ENCODE assay signal across 17 cellular contexts in genomic region chr5:120160120-120160895, GRCh38.
A peak's percentile ranks its signal among the peaks of the same experiment; 100 is the strongest.
DNase-seq lines count a peak whose midpoint lies in the region; ATAC-seq and TF ChIP-seq lines count a peak whose summit lies in the region.
"Had no signal": no experiment of that assay in that cellular context is flagged by ENCODE, and none has a peak within 500 bp of the region (broad histone marks: within the 10 kb centered on the region; RNA-seq: fewer than 3 reads in every experiment).

No MANE protein-coding gene starts in this region.

- TF ChIP-seq RAD21 in IMR-90 (IDR thresholded peaks at IDR 0.05; ENCODE audit: low read length) = no peak

- no peak overlapping the region for H2AK5ac ChIP-seq in IMR-90 (ENCODE audit: low read depth, low read length)

- peak overlapping the region; percentile 58 for H3K27ac ChIP-seq in AG04450 (ENCODE audit: low read depth, low read length)
- H3K27ac ChIP-seq in IMR-90 (ENCODE audit: insufficient read depth, low read length) = peak overlapping the region; percentile 46; the same call in 1 of the 2 replicates
- H3K27ac ChIP-seq in SJSA1 = 0 out of 2 replicates have a peak overlapping the region, but pooled peaks have one; percentile 6
- H3K27ac ChIP-seq: thoracic aorta had no signal

- H3K27me3 ChIP-seq in AG04450 (ENCODE audit: control insufficient read depth, insufficient read depth, low read length) = no peaks in the 10 kb centered on the region
- H3K27me3 ChIP-seq in IMR-90 (ENCODE audit: control insufficient read depth, insufficient read depth, low read length) = no peaks in the 10 kb centered on the region
- no peaks in the 10 kb centered on the region for H3K27me3 ChIP-seq in SJSA1 (replicated peaks)

- H3K36me3 ChIP-seq in IMR-90 (ENCODE audit: control insufficient read depth, insufficient read depth, low read length) (no peaks in the 10 kb centered on the region), SJSA1 (no peaks in the 10 kb centered on the region)
- H3K36me3 ChIP-seq: thoracic aorta had no signal

- ATAC-seq in IMR-90 (ENCODE audit: low read depth) (peak; percentile 86), HG03097 (IDR thresholded peaks at IDR 0.05; ENCODE audit: low FRiP score, unreplicated experiment) (no peak), GM21528 (IDR thresholded peaks at IDR 0.05; ENCODE audit: low FRiP score, unreplicated experiment) (no peak)
- ATAC-seq: GM23338; naive thymus-derived CD4-positive, alpha-beta T cell; Panc1; WTC11 had no signal

- no CpG with 5 or more reads among the region's 4 CpGs for WGBS in IMR-90 (ENCODE audit: extremely low coverage in 2 of 2, insufficient read length in 1 of 2), 2 experiments

- no peaks in the 10 kb centered on the region for H3K9me3 ChIP-seq in AG04450 (ENCODE audit: control insufficient read depth, insufficient read depth, low read length)
- H3K9me3 ChIP-seq in IMR-90 (ENCODE audit: control insufficient read depth, insufficient read depth, low read length) = no peaks in the 10 kb centered on the region
- H3K9me3 ChIP-seq in SJSA1 (replicated peaks) = no peaks in the 10 kb centered on the region
- H3K9me3 ChIP-seq: thoracic aorta had no signal

- dilution Hi-C loops in IMR-90 (cut with HindIII; ENCODE audit: low sequenced_read_pairs, unreplicated experiment) = no loop called here

- in situ Hi-C loops in IMR-90 (cut with MboI; ENCODE audit: low sequenced_read_pairs) = no loop called here

- BruUV-seq in IMR-90 (replicated peaks; lab: Mats Ljungman, UMichigan) = no TSS peak

- H3K56ac ChIP-seq in IMR-90 (ENCODE audit: extremely low read depth, insufficient read depth, low read length) = no peak overlapping the region

- H2BK5ac ChIP-seq in IMR-90 (ENCODE audit: low read depth, low read length, poor library complexity, severe bottlenecking) = peak overlapping the region; percentile 71

- no peaks in the 10 kb centered on the region for H3K4me1 ChIP-seq in IMR-90 (ENCODE audit: control insufficient read depth, insufficient read depth, low read length)
- peaks cover 14% of the 10 kb centered on the region for H3K4me1 ChIP-seq in SJSA1 (replicated peaks)

- no peaks in the 10 kb centered on the region; the same call in 1 of the 2 replicates for H3K9me1 ChIP-seq in IMR-90 (ENCODE audit: insufficient read depth, low read length)

- H3K4me2 ChIP-seq in IMR-90 (ENCODE audit: low read depth, low read length) = no peak overlapping the region; the same call in 1 of the 2 replicates
- H3K4me2 ChIP-seq: GM23338 had no signal

- H2BK20ac ChIP-seq in IMR-90 (ENCODE audit: low read depth, low read length) = no peak overlapping the region; the same call in 1 of the 2 replicates

- no peak overlapping the region for H3K9ac ChIP-seq in IMR-90 (ENCODE audit: low read depth, low read length)

- no peak overlapping the region for H2AK9ac ChIP-seq in IMR-90 (replicated peaks; ENCODE audit: low read depth, low read length, poor library complexity)

- TF ChIP-seq CTCF in AG04450 (IDR thresholded peaks at IDR 0.05; ENCODE audit: low read depth, low read length) (no peak), IMR-90 (conservative IDR thresholded peaks at IDR 0.05; ENCODE audit: low read depth, low read length) (no peak), fibroblast of the aortic adventitia (IDR thresholded peaks at IDR 0.05; ENCODE audit: insufficient read depth, low read length) (no peak)

- peak overlapping the region; percentile 24; the same call in 1 of the 2 replicates for H4K5ac ChIP-seq in IMR-90 (ENCODE audit: low read depth, low read length)

- peak overlapping the region in 1 of 2 experiments; percentile 78; a peak in 1 of 4 replicates for H4K8ac ChIP-seq in IMR-90 (ENCODE audit: low read depth in 2 of 2, low read length in 2 of 2)

- intact Hi-C loops in IMR-90 (cut with micrococcal nuclease) = no loop called here

- no peak overlapping the region for H3K23ac ChIP-seq in IMR-90 (ENCODE audit: low read depth, low read length)

- no peak overlapping the region for H3K4me3 ChIP-seq in AG04450 (ENCODE audit: low read depth, low read length)
- H3K4me3 ChIP-seq in IMR-90 (ENCODE audit: insufficient read depth, low read depth, low read length) = no peak overlapping the region
- no peak overlapping the region for H3K4me3 ChIP-seq in SJSA1
- no peak overlapping the region for H3K4me3 ChIP-seq in fibroblast of the aortic adventitia (ENCODE audit: low read depth, low read length)
- H3K4me3 ChIP-seq: GM23338, thoracic aorta had no signal

- 0 out of 3 replicates have a peak overlapping the region, but pooled peaks have one; percentile 4 for H2BK15ac ChIP-seq in IMR-90 (ENCODE audit: low read depth, low read length)

- H3K79me1 ChIP-seq in IMR-90 (ENCODE audit: low read depth in 1 of 2, low read length in 2 of 2) = no peaks in the 10 kb centered on the region

- H4K20me1 ChIP-seq in IMR-90 (ENCODE audit: insufficient read depth, low read length) = no peaks in the 10 kb centered on the region

- CTCF ChIA-PET in AG04450 (lab: Charles Lee) = no interaction called here
- CTCF ChIA-PET in IMR-90 (lab: Yijun Ruan, JAX) = no interaction called here

- H2AFZ ChIP-seq in IMR-90 (replicated peaks; ENCODE audit: low read length, poor library complexity) = no peak overlapping the region
- H2AFZ ChIP-seq: GM23338 had no signal

- peak overlapping the region; percentile 16; the same call in 1 of the 2 replicates for H2BK120ac ChIP-seq in IMR-90 (ENCODE audit: low read depth, low read length)

- no peak overlapping the region for H4K91ac ChIP-seq in IMR-90 (ENCODE audit: insufficient read depth, low read depth, low read length)

- peak overlapping the region; percentile 62; the same call in 1 of the 2 replicates for H3K18ac ChIP-seq in IMR-90 (ENCODE audit: low read depth, low read length)

- POLR2A ChIA-PET in AG04450 (lab: Yijun Ruan, JAX) (no interaction called here), IMR-90 (lab: Charles Lee; ENCODE audit: unreplicated experiment) (no interaction called here)

- H3K14ac ChIP-seq in IMR-90 (replicated peaks; ENCODE audit: low read depth, low read length) = no peak overlapping the region

- peak; percentile 37 for DNase-seq in AG04450 (ENCODE audit: low read depth, low spot score)
- DNase-seq in IMR-90 = peak; percentile 89
- peak in 1 of 2 experiments; percentile 59 for DNase-seq in SJSA1 (ENCODE audit: low read depth in 1 of 2, low spot score in 2 of 2)
- peak; percentile 63 for DNase-seq in fibroblast of the aortic adventitia (ENCODE audit: low read depth)
- DNase-seq in T-helper 9 cell = no peak
- no peak for DNase-seq in activated T-cell treated with anti-CD3 and anti-CD28 coated beads, Interleukin-2, amount 50 U/mL, for 48 hours
- DNase-seq: activated gamma-delta T cell treated with Interleukin-2 at 50 U/mL for 16 hours; naive thymus-derived CD4-positive, alpha-beta T cell; NCI-H510A treated with DMSO at 0.1 percent for 48 hours; retina; SW 1271 had no signal

- no peak for TF ChIP-seq POLR2A in IMR-90 (IDR thresholded peaks at IDR 0.05; ENCODE audit: low read depth, low read length)

- H3K4ac ChIP-seq in IMR-90 (ENCODE audit: low read depth, low read length) = peak overlapping the region; percentile 60; the same call in 1 of the 2 replicates

TF ChIP-seq in IMR-90, 13 proteins besides CTCF, POLR2A, EP300 and RAD21:
- peak; percentile 74 for TF ChIP-seq FOS (IDR thresholded peaks at IDR 0.05; ENCODE audit: low read depth, low read length)
- TF ChIP-seq CHD1 (IDR thresholded peaks at IDR 0.05; ENCODE audit: low read depth, low read length) = no peak
- TF ChIP-seq CEBPB (IDR thresholded peaks at IDR 0.05; ENCODE audit: low read depth, low read length) = peak; percentile 85
TF ChIP-seq in IMR-90: peak in this region for 2.

Comparison
In these comparisons a context has a peak if more than half of its experiments do, and no peak if none do; other contexts are left out.
1. DNase-seq: peak in AG04450 (single experiment), IMR-90 (single experiment) and fibroblast of the aortic adventitia (single experiment); none in T-helper 9 cell (single experiment) and activated T-cell treated with anti-CD3 and anti-CD28 coated beads, Interleukin-2, amount 50 U/mL, for 48 hours (0 of 2).
2. H3K27ac ChIP-seq: peak in every context shown above with its lines; median percentile 58 in AG04450; 46 in IMR-90; 6 in SJSA1.